In the genomic region with DNA sequence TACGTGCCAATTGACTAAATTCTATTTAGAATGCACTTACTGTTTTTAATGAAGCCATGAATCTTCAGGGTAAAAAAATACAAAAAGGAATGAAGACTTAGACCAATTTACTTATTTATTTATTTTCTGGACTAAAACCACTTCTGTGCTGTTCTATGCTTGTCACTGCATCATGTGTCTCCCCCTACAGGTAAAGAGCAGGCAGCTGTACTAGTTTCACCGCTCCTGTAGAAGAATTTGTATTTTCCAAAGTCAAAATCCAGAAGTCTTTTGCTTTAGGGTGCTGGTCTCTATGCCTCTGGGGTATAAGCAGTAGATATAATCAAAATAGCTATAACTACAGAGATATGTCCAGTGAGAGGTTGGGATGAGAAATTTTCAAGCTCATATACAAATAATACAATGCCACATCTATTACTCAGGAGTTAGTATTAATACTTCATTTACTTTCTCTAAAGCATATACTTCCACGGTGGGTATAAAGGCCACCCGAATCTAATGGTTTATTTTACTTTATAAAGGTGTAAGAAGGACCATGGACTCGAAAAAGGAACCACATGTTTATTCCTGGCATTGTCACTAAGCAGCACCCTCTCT, we compare ENCODE assay signal across 9 cellular contexts.
A peak's percentile ranks its signal among the peaks of the same experiment; 100 is the strongest.
DNase-seq lines count a peak whose midpoint lies in the region; ATAC-seq and TF ChIP-seq lines count a peak whose summit lies in the region.
"Had no signal": no experiment of that assay in that cellular context is flagged by ENCODE, and none has a peak within 500 bp of the region (broad histone marks: within the 10 kb centered on the region; RNA-seq: fewer than 3 reads in every experiment).

No MANE protein-coding gene starts in this region.

- peaks cover 7% of the 10 kb centered on the region for H3K36me3 Mint-ChIP-seq in brain

- intact Hi-C loops in PC-3 (cut with micrococcal nuclease), result loop anchor here (1.0 kb wide), 2 partner anchors 140 to 283 kb away; no protein-coding TSS in a partner anchor

- no TSS peak for BruUV-seq in PC-3 (replicated peaks; lab: Mats Ljungman, UMichigan)

- H3K36me3 ChIP-seq in PC-3 (ENCODE audit: low read depth, low read length), result no peaks in the 10 kb centered on the region

- H3K27me3 Mint-ChIP-seq in brain, result no peaks in the 10 kb centered on the region

- ATAC-seq in PC-3 (peak; percentile 49; the same call in 1 of the 2 replicates), GM21619 (IDR thresholded peaks at IDR 0.05; ENCODE audit: unreplicated experiment) (no peak)

- H3K4me3 Mint-ChIP-seq in brain, result no peak overlapping the region

- TF ChIP-seq CTCF in GM12874 (IDR thresholded peaks at IDR 0.05; ENCODE audit: insufficient read depth, low read depth, low read length) (peak; percentile 65), PC-3 (conservative IDR thresholded peaks at IDR 0.05; ENCODE audit: low read depth, low read length) (peak; percentile 56), brain (conservative IDR thresholded peaks at IDR 0.05) (peak; percentile 86 to 89)

- no peaks in the 10 kb centered on the region for H3K4me1 ChIP-seq in PC-3 (ENCODE audit: insufficient read depth, low read length)

- H3K9me3 Mint-ChIP-seq in brain, result no peaks in the 10 kb centered on the region

- DNase-seq in Ammon's horn (ENCODE audit: low spot score) (peak; percentile 74), HK-2 (ENCODE audit: unreplicated experiment) (peak; percentile 4), PC-3 (peak; percentile 19), iris pigment epithelial cell (ENCODE audit: low read depth) (peak; percentile 84)
- DNase-seq in stimulated activated naive CD4-positive, alpha-beta T cell treated with Interleukin-2 at 50 U/mL for 16 hours (lab: John Stamatoyannopoulos, UW), result peak; percentile 1

- POLR2A ChIA-PET in PC-3 (lab: Charles Lee; ENCODE audit: unreplicated experiment), result no interaction called here

- no peaks in the 10 kb centered on the region for H4K20me1 ChIP-seq in PC-3 (ENCODE audit: low read length)

- H3K9ac ChIP-seq in PC-3 (ENCODE audit: low read length), result no peak overlapping the region

- CTCF ChIA-PET in PC-3 (lab: Charles Lee), result interaction anchor here (0.6 kb wide), 1 partner anchor 280 kb away, joined by 3 read pairs; no protein-coding TSS in a partner anchor

- no peak overlapping the region for H2AFZ ChIP-seq in PC-3 (ENCODE audit: low read length)

- no peak overlapping the region for H3K4me3 ChIP-seq in PC-3 (ENCODE audit: low read length)
- H3K4me3 ChIP-seq: skin epidermis had no signal

- peaks cover 16% of the 10 kb centered on the region for H3K4me1 Mint-ChIP-seq in brain

- H3K9me2 ChIP-seq in PC-3 (replicated peaks; ENCODE audit: low read length), result no peaks in the 10 kb centered on the region

- H3K27ac Mint-ChIP-seq in brain, result peak overlapping the region in 1 of 5 experiments; percentile 35

- H3K27me3 ChIP-seq in PC-3 (ENCODE audit: low read length), result no peaks in the 10 kb centered on the region

- no peaks in the 10 kb centered on the region for H3F3A ChIP-seq in PC-3 (ENCODE audit: low read length, unreplicated experiment)

- no peak overlapping the region for H3K4me2 ChIP-seq in PC-3 (ENCODE audit: low read length)

- no peaks in the 10 kb centered on the region for H3K9me3 ChIP-seq in PC-3 (ENCODE audit: low read length)

- no peak overlapping the region for H3K27ac ChIP-seq in PC-3 (ENCODE audit: low read length)
- H3K27ac ChIP-seq: skin epidermis had no signal

- H3K79me2 ChIP-seq in PC-3 (ENCODE audit: low read length), result no peaks in the 10 kb centered on the region

Comparison
In these comparisons a context has a peak if more than half of its experiments do, and no peak if none do; other contexts are left out.
1. DNase-seq: peak in every context shown above with its lines; median percentile 84 in iris pigment epithelial cell; 74 in Ammon's horn; 19 in PC-3; 4 in HK-2; 1 in stimulated activated naive CD4-positive, alpha-beta T cell treated with Interleukin-2 at 50 U/mL for 16 hours.